32 cellular contexts compared by ENCODE assay signal in the genomic region with DNA sequence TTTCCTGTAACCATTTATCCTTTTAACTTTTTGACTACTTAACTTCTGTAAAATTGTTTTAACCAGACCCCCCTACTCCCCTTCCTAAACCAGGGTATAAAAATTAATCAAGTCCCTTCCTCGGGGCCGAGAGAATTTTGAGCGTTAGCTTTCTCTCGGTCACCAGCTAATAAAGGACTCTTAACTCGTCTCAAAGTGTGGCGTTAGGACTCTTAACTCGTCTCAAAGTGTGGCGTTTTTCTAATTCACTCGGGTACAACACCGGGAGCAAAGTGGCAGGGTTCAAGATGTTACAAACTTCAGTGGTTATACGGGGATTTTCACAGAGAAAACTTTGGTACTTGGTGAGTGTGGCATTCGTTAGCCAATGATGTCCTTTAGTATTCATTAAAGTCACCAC.
"Had no signal": no experiment of that assay in that cellular context is flagged by ENCODE, and none has a peak within 500 bp of the region (broad histone marks: within the 10 kb centered on the region; RNA-seq: fewer than 3 reads in every experiment).

No MANE protein-coding gene starts in this region.

- ATAC-seq: activated CD4-positive, alpha-beta T cell treated with anti-CD3 and anti-CD28 coated beads for 36 hours; activated CD4-positive, CD25-positive, alpha-beta regulatory T cell treated with anti-CD3 and anti-CD28 coated beads, Interleukin-2, amount 50 U/mL, for 24 hours; activated CD8-positive, alpha-beta T cell treated with anti-CD3 and anti-CD28 coated beads for 36 hours; activated naive CD4-positive, alpha-beta T cell treated with anti-CD3 and anti-CD28 coated beads, Interleukin-2, amount 50 U/mL, for 72 hours; activated T-cell treated with anti-CD3 and anti-CD28 coated beads, Interleukin-2, amount 50 U/mL, for 4 hours; activated T-cell treated with anti-CD3 and anti-CD28 coated beads, Interleukin-2, amount 50 U/mL, for 72 hours; activated T-helper 17 cell treated with anti-CD3 and anti-CD28 coated beads, Interleukin-2, amount 50 U/mL, for 72 hours; body of pancreas; T-cell; WTC11 had no signal

- H3K27ac ChIP-seq: adrenal gland, body of pancreas, brain microvascular endothelial cell, breast epithelium had no signal

- DNase-seq: activated CD4-positive, alpha-beta memory T cell treated with anti-CD3 and anti-CD28 coated beads for 36 hours; activated CD4-positive, alpha-beta T cell treated with anti-CD3 and anti-CD28 coated beads for 1 hour; activated CD4-positive, alpha-beta T cell treated with anti-CD3 and anti-CD28 coated beads for 36 hours; activated CD4-positive, alpha-beta T cell treated with anti-CD3 and anti-CD28 coated beads for 48 hours; activated CD4-positive, alpha-beta T cell treated with anti-CD3 and anti-CD28 coated beads, Interleukin-2, amount 50 U/mL, for 1 hour; activated CD4-positive, alpha-beta T cell treated with anti-CD3 and anti-CD28 coated beads, Interleukin-2, amount 50 U/mL, for 4 hours; activated CD4-positive, CD25-positive, alpha-beta regulatory T cell; activated CD8-positive, alpha-beta memory T cell treated with anti-CD3 and anti-CD28 coated beads, Interleukin-2, amount 50 U/mL, for 4 hours; activated CD8-positive, alpha-beta T cell treated with anti-CD3 and anti-CD28 coated beads for 36 hours; activated effector memory CD4-positive, alpha-beta T cell treated with anti-CD3 and anti-CD28 coated beads, Interleukin-2, amount 50 U/mL, for 16 hours; activated gamma-delta T cell treated with Interleukin-2 at 50 U/mL for 16 hours; activated naive CD4-positive, alpha-beta T cell; activated naive CD4-positive, alpha-beta T cell treated with anti-CD3 and anti-CD28 coated beads for 36 hours; activated naive CD4-positive, alpha-beta T cell treated with anti-CD3 and anti-CD28 coated beads, Interleukin-2, amount 50 U/mL, for 16 hours; activated naive CD8-positive, alpha-beta T cell treated with anti-CD3 and anti-CD28 coated beads for 36 hours; activated T-cell treated with anti-CD3 and anti-CD28 coated beads for 4 hours; activated T-cell treated with anti-CD3 and anti-CD28 coated beads, Interleukin-2, amount 50 U/mL, for 1 hour; activated T-cell treated with anti-CD3 and anti-CD28 coated beads, Interleukin-2, amount 50 U/mL, for 4 hours; activated T-cell treated with anti-CD3 and anti-CD28 coated beads, Interleukin-2, amount 50 U/mL, for 72 hours; adrenal gland; amniotic stem cell; brain microvascular endothelial cell; central memory CD4-positive, alpha-beta T cell; T-cell; T-helper 2 cell; T-helper 9 cell had no signal

- H3K4me1 ChIP-seq: adrenal gland, breast epithelium had no signal

- H3K27me3 ChIP-seq: adrenal gland, body of pancreas, brain microvascular endothelial cell, breast epithelium had no signal

- H3K36me3 ChIP-seq: adrenal gland, brain microvascular endothelial cell, breast epithelium had no signal

- H3K4me3 ChIP-seq: adrenal gland, body of pancreas, breast epithelium had no signal

- H3K9me3 ChIP-seq: adrenal gland, body of pancreas had no signal
